In the genomic region with DNA sequence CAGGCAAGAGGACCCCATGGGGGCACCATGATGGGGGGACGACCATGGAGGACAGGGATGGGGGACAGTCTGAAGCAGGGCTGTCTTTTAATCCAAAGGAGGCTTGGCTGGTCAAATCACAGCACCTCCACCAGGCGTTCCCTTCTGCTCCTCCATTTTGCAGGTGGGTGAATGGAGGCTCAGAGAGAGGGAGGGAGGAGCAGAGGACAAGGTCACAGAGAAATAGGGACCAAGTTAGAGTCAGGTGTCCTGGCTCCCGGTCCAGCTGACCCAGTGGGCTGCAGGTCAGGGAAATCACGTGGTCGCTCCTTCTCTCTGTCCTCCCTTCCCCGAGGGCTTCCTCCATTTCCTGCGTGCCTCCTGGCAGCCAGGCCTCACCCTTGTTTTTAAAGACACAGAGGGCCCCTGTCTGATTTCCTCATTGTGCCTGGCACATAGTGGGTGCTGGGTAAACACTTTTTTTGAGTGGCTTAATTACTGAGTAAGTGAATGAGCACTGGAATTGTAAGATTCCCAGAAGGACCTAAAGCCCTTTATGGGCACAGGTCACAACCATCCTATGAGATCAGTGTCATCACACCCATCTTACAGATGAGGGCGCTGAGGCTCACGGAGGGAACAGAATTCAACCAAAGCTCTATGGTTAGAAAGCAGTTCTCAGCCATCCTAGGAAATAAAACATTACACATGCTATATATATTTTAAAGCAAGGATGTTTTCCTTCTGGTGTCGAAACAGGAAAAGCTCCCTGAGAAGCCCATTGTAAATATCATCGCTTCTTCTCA, we compare ENCODE assay signal across 11 cellular contexts.
DNase-seq lines count a peak whose midpoint lies in the region; ATAC-seq, FAIRE-seq and TF ChIP-seq lines count a peak whose summit lies in the region.
"Had no signal": no experiment of that assay in that cellular context is flagged by ENCODE, and none has a peak within 500 bp of the region (broad histone marks: within the 10 kb centered on the region; RNA-seq: fewer than 3 reads in every experiment).

No MANE protein-coding gene starts in this region.

- H3K4me2 ChIP-seq in SK-N-SH: peak overlapping the region; percentile 54

- WGBS in SK-N-SH (ENCODE audit: low lambda C conversion rate): 58% methylated on average over 11 of the region's 11 CpGs

- no peak for FAIRE-seq in urothelium cell line (lab: Jason Lieb, UNC)

- TF ChIP-seq EP300 in SK-N-SH (IDR thresholded peaks at IDR 0.05; ENCODE audit: borderline replicate concordance in 1 of 2, low read depth in 1 of 2, low read length in 1 of 2): no peak

- H3K36me3 ChIP-seq in right atrium auricular region (no peaks in the 10 kb centered on the region), SK-N-SH (replicated peaks in 1 of 2; ENCODE audit: control insufficient read depth in 1 of 2, insufficient read depth in 2 of 2, low read length in 1 of 2) (no peaks in the 10 kb centered on the region)
- H3K36me3 ChIP-seq: heart left ventricle, vagina had no signal

- CTCF ChIA-PET in SK-N-SH (lab: Yijun Ruan, JAX): interaction anchor here (0.7 to 4.9 kb wide), 38 partner anchors 9 to 488 kb away, joined by 3 to 33 read pairs (median 4); partner anchors contain the start of gene FGF18

- POLR2A ChIA-PET in SK-N-SH (lab: Yijun Ruan, JAX): no interaction called here

- ATAC-seq in Right ventricle myocardium superior (ENCODE audit: poor library complexity): peak; percentile 24
- peak; percentile 46 for ATAC-seq in left ventricle myocardium superior

- no peaks in the 10 kb centered on the region for H3F3A ChIP-seq in SK-N-SH (replicated peaks; ENCODE audit: insufficient read depth)

- H3K27me3 ChIP-seq in right atrium auricular region (no peaks in the 10 kb centered on the region), SK-N-SH (ENCODE audit: insufficient read depth) (0 out of 2 replicates have a peak, but pooled peaks cover 9% of the 10 kb centered on the region)
- H3K27me3 ChIP-seq: heart left ventricle, vagina had no signal

- peak overlapping the region; percentile 68; the same call in 1 of the 2 replicates for H2AFZ ChIP-seq in SK-N-SH (ENCODE audit: low read depth)

- H3K4me3 ChIP-seq in right atrium auricular region (no peak overlapping the region), SK-N-SH (ENCODE audit: low read depth in 2 of 2, low read length in 1 of 2) (peak overlapping the region in 1 of 2 experiments; percentile 21; a peak in 2 of 4 replicates)

- H4K20me1 ChIP-seq in SK-N-SH (ENCODE audit: insufficient read depth): no peaks in the 10 kb centered on the region

- H3K9ac ChIP-seq in SK-N-SH: no peak overlapping the region

- TF ChIP-seq RAD21 in SK-N-SH (IDR thresholded peaks at IDR 0.05; ENCODE audit: low read length): 0 out of 2 replicates have a peak, but pooled peaks have one; percentile 10

- H3K9me3 ChIP-seq in right atrium auricular region (no peaks in the 10 kb centered on the region), SK-N-SH (no peaks in the 10 kb centered on the region)
- H3K9me3 ChIP-seq: heart left ventricle, vagina had no signal

- H3K9me2 ChIP-seq in SK-N-SH: no peaks in the 10 kb centered on the region

- DNase-seq in Right ventricle myocardium superior: no peak
- no peak for DNase-seq in right atrium auricular region (ENCODE audit: low spot score)
- DNase-seq in SK-N-SH: no peak
- no peak for DNase-seq in left ventricle myocardium superior
- peak; percentile 26 for DNase-seq in urothelium cell line (ENCODE audit: low spot score)
- DNase-seq in NCI-H2196 treated with DMSO at 0.1 percent for 48 hours (lab: John Stamatoyannopoulos, UW; ENCODE audit: unreplicated experiment): no peak
- DNase-seq in NCI-H1092 treated with DMSO at 0.1 percent for 48 hours (lab: John Stamatoyannopoulos, UW): no peak
- no peak for DNase-seq in HPDE6-E6E7 (ENCODE audit: extremely low spot score)
- DNase-seq: activated CD4-positive, alpha-beta T cell treated with anti-CD3 and anti-CD28 coated beads, Interleukin-2, amount 50 U/mL, for 1 hour had no signal

- intact Hi-C loops in Right ventricle myocardium superior (cut with DNase I): loop anchor here (10.0 kb wide), 2 partner anchors 205 to 215 kb away; no protein-coding TSS in a partner anchor
- intact Hi-C loops in left ventricle myocardium superior (cut with micrococcal nuclease): loop anchor here (5.0 kb wide), 1 partner anchor 278 kb away; no protein-coding TSS in a partner anchor

- H3K4me1 ChIP-seq in right atrium auricular region: peaks cover 0 to 12% of the 10 kb centered on the region in 2 donors
- peaks cover 0 to 11% of the 10 kb centered on the region in 2 experiments; a peak in 1 of 4 replicates for H3K4me1 ChIP-seq in SK-N-SH (ENCODE audit: control insufficient read depth in 1 of 2, insufficient read depth in 2 of 2, low read depth in 1 of 2, low read length in 1 of 2)

- no peaks in the 10 kb centered on the region for H3K79me2 ChIP-seq in SK-N-SH (ENCODE audit: insufficient read depth)

- no peak for TF ChIP-seq CTCF in right atrium auricular region (IDR thresholded peaks at IDR 0.05)
- TF ChIP-seq CTCF in SK-N-SH (IDR thresholded peaks at IDR 0.05): no peak

- H3K27ac ChIP-seq in right atrium auricular region (no peak overlapping the region), SK-N-SH (ENCODE audit: low read depth in 2 of 2, low read length in 1 of 2) (no peak overlapping the region)
- H3K27ac ChIP-seq: heart left ventricle, vagina had no signal

TF ChIP-seq in SK-N-SH, 30 proteins besides CTCF, POLR2A, EP300 and RAD21:
- no peak for TF ChIP-seq YY1 (IDR thresholded peaks at IDR 0.05; ENCODE audit: low read depth)
- no peak for TF ChIP-seq MXI1 (IDR thresholded peaks at IDR 0.05; ENCODE audit: low read depth, low read length)
- TF ChIP-seq TEAD4 (IDR thresholded peaks at IDR 0.05; ENCODE audit: borderline replicate concordance, insufficient read depth): no peak
- TF ChIP-seq, protein P1, sequence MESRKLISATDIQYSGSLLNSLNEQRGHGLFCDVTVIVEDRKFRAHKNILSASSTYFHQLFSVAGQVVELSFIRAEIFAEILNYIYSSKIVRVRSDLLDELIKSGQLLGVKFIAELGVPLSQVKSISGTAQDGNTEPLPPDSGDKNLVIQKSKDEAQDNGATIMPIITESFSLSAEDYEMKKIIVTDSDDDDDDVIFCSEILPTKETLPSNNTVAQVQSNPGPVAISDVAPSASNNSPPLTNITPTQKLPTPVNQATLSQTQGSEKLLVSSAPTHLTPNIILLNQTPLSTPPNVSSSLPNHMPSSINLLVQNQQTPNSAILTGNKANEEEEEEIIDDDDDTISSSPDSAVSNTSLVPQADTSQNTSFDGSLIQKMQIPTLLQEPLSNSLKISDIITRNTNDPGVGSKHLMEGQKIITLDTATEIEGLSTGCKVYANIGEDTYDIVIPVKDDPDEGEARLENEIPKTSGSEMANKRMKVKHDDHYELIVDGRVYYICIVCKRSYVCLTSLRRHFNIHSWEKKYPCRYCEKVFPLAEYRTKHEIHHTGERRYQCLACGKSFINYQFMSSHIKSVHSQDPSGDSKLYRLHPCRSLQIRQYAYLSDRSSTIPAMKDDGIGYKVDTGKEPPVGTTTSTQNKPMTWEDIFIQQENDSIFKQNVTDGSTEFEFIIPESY (IDR thresholded peaks at IDR 0.05; ENCODE audit: borderline replicate concordance, low read depth): no peak
- TF ChIP-seq RFX5 (IDR thresholded peaks at IDR 0.05; ENCODE audit: low read length): no peak
- TF ChIP-seq USF1 (IDR thresholded peaks at IDR 0.05; ENCODE audit: borderline replicate concordance, low read depth): no peak
- TF ChIP-seq RCOR1 (IDR thresholded peaks at IDR 0.05; ENCODE audit: low read length): no peak
- TF ChIP-seq GATA2 (CRISPR knock-in tag; IDR thresholded peaks at IDR 0.05): no peak
- no peak for TF ChIP-seq USF2 (IDR thresholded peaks at IDR 0.05; ENCODE audit: borderline replicate concordance, low read depth, low read length)
- TF ChIP-seq, protein P2, sequence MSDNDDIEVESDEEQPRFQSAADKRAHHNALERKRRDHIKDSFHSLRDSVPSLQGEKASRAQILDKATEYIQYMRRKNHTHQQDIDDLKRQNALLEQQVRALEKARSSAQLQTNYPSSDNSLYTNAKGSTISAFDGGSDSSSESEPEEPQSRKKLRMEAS (IDR thresholded peaks at IDR 0.05; ENCODE audit: low read depth): no peak
- no peak for TF ChIP-seq NRF1 (IDR thresholded peaks at IDR 0.05; ENCODE audit: low read depth, low read length)
- no peak for TF ChIP-seq CHD2 (IDR thresholded peaks at IDR 0.05; ENCODE audit: low read length, partially characterized antibody)
- TF ChIP-seq IRF3 (IDR thresholded peaks at IDR 0.05; ENCODE audit: low read depth, low read length): no peak
- no peak for TF ChIP-seq FOXM1 (IDR thresholded peaks at IDR 0.05; ENCODE audit: low read depth)
